Comparison of ENCODE assay signal across 8 cellular contexts in genomic region chr12:111056618-111057521, GRCh38. TPM values are rescaled to one million over a fixed set of nuclear protein-coding genes. Genes with fewer than 3 reads are reported as not detected.
A peak's percentile ranks its signal among the peaks of the same experiment; 100 is the strongest.
DNase-seq lines count a peak whose midpoint lies in the region; ATAC-seq and TF ChIP-seq lines count a peak whose summit lies in the region.

No MANE protein-coding gene starts in this region.

- peak overlapping the region in 1 of 12 donors; percentile 82 for H3K27ac ChIP-seq in heart left ventricle
- peak overlapping the region; percentile 37 for H3K27ac ChIP-seq in mesodermal cell (ENCODE audit: low read depth, low read length, severe bottlenecking)

- WGBS in heart left ventricle, 4 donors = 72 to 76% (median 75%) methylated on average over 8 of the region's 8 CpGs
- 90 to 93% methylated on average over 8 of the region's 8 CpGs for WGBS in mesodermal cell (ENCODE audit: insufficient coverage in 2 of 2), 2 experiments

- no peak for TF ChIP-seq POLR2A in heart left ventricle (IDR thresholded peaks at IDR 0.05)

- peaks cover 0 to 5% (median 0%) of the 10 kb centered on the region in 9 donors for H3K27me3 ChIP-seq in heart left ventricle

- H3K9me3 ChIP-seq in heart left ventricle (peaks cover 0 to 3% (median 0%) of the 10 kb centered on the region in 12 donors), mesodermal cell (ENCODE audit: control insufficient read depth, low read length) (no peaks in the 10 kb centered on the region)

- no peak for TF ChIP-seq CTCF in heart left ventricle (IDR thresholded peaks at IDR 0.05)

- peak in 3 of 4 donors; percentile 10 to 63 (median 53) for ATAC-seq in heart left ventricle
- ATAC-seq in HG02759 (IDR thresholded peaks at IDR 0.05; ENCODE audit: unreplicated experiment) = no peak
- ATAC-seq in sciatic nerve = no peak

- H3K36me3 ChIP-seq in heart left ventricle = no peaks in the 10 kb centered on the region
- no peaks in the 10 kb centered on the region for H3K36me3 ChIP-seq in mesodermal cell (ENCODE audit: control insufficient read depth, insufficient read depth, low read length)

- DNase-seq in heart left ventricle (no peak), cardiac septum (ENCODE audit: low spot score) (no peak), activated T-cell treated with anti-CD3 and anti-CD28 coated beads for 1 hour (ENCODE audit: low read depth) (peak; percentile 34), NCI-H2081 (lab: John Stamatoyannopoulos, UW) (no peak), NAMALWA (ENCODE audit: low spot score) (no peak), sciatic nerve (ENCODE audit: low spot score) (no peak)

- H3K4me1 ChIP-seq in heart left ventricle (peaks cover 0 to 11% (median 0%) of the 10 kb centered on the region in 12 donors), mesodermal cell (ENCODE audit: control insufficient read depth, insufficient read depth, low read length, poor library complexity, severe bottlenecking) (peaks cover 5% of the 10 kb centered on the region)

- intact Hi-C loops in heart left ventricle (cut with DNase I) (no loop called here), cardiac septum (cut with DNase I) (no loop called here), sciatic nerve (cut with DNase I) (no loop called here)

- H3K4me3 ChIP-seq in heart left ventricle = no peak overlapping the region
- H3K4me3 ChIP-seq in mesodermal cell (ENCODE audit: extremely low read depth, insufficient read depth, low read length, poor library complexity, severe bottlenecking) = no peak overlapping the region

RNA-seq across cellular contexts. Expression of gene CUX2, which starts 22.9 kb away (rescaled TPM):
- under 1 TPM in 6 of 9 donors, not detected in 3; 0.02 to 0.22 (median 0.15) TPM for total RNA-seq in heart left ventricle
- not detected for polyA plus RNA-seq in heart left ventricle
- 1.2 TPM for total RNA-seq in cardiac septum
- polyA plus RNA-seq in mesodermal cell (2013, experiment 1 of 2) = 2.8 TPM
- polyA plus RNA-seq in mesodermal cell (2013, experiment 2 of 2) = 1.9 TPM
- total RNA-seq in sciatic nerve = 0.04 TPM

Comparison
In these comparisons a context has a peak if more than half of its experiments do, and no peak if none do; other contexts are left out.
1. ATAC-seq: peak in heart left ventricle (3 of 4); none in HG02759 (single experiment) and sciatic nerve (single experiment).